In the genomic region with DNA sequence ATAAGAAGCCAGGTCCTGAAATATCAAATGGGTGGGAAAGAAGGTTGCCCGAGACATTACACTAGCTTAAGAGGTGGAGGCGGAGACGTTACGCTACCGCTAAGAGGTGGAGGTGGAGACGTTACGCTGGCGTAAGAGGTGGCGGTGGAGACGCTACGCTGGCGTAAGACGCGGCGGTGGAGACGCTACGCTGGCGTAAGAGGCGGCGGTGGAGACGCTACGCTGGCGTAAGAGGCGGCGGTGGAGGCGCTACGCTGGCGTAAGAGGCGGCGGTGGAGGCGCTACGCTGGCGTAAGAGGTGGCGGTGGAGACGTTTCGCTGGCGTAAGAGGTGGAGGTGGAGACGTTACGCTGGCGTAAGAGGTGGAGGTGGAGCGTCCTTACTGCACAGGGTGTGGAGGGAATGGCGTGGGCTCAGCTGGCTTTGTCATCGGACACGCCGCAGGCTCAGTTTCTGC, we compare ENCODE assay signal across 9 cellular contexts. TPM values are rescaled to one million over a fixed set of nuclear protein-coding genes. Genes with fewer than 3 reads are reported as not detected.
A peak's percentile ranks its signal among the peaks of the same experiment; 100 is the strongest.
DNase-seq lines count a peak whose midpoint lies in the region; ATAC-seq and TF ChIP-seq lines count a peak whose summit lies in the region.
"Had no signal": no experiment of that assay in that cellular context is flagged by ENCODE, and none has a peak within 500 bp of the region (broad histone marks: within the 10 kb centered on the region; RNA-seq: fewer than 3 reads in every experiment).

No MANE protein-coding gene starts in this region.

- H3K4me1 Mint-ChIP-seq in T-cell, result peaks cover 8 to 32% (median 13%) of the 10 kb centered on the region in 3 donors

- H3K36me3 Mint-ChIP-seq in T-cell, result peaks cover 7% of the 10 kb centered on the region

- no peaks in the 10 kb centered on the region for H3K27me3 ChIP-seq in gastroesophageal sphincter
- no peaks in the 10 kb centered on the region for H3K27me3 ChIP-seq in suprapubic skin
- no peaks in the 10 kb centered on the region for H3K27me3 ChIP-seq in left lung
- H3K27me3 ChIP-seq: pancreas had no signal

- TF ChIP-seq EP300 in gastroesophageal sphincter (IDR thresholded peaks at IDR 0.05) (no peak), suprapubic skin (IDR thresholded peaks at IDR 0.05) (no peak)

- H3K36me3 ChIP-seq in gastroesophageal sphincter (peaks cover 0 to 17% of the 10 kb centered on the region in 2 donors), suprapubic skin (peaks cover 4% of the 10 kb centered on the region), left lung (peaks cover 0 to 4% of the 10 kb centered on the region in 2 donors)

- TF ChIP-seq CTCF in gastroesophageal sphincter (IDR thresholded peaks at IDR 0.05) (no peak), suprapubic skin (IDR thresholded peaks at IDR 0.05) (no peak), left lung (IDR thresholded peaks at IDR 0.05) (no peak)

- DNase-seq in stimulated activated CD4-positive, alpha-beta T cell treated with anti-CD3 and anti-CD28 coated beads, Interleukin-12 subunit alpha, Interleukin-12 subunit beta, amount 100 ng/mL, for 4 hours, result peak; percentile 58
- no peak for DNase-seq in stimulated activated CD4-positive, alpha-beta T cell treated with anti-CD3 and anti-CD28 coated beads, Interleukin-2, amount 100 ng/mL, for 48 hours
- peak in 22 of 34 experiments; percentile 4 to 81 (median 45) for DNase-seq in T-cell
- peak in 1 of 2 donors; percentile 70 for DNase-seq in suprapubic skin (ENCODE audit: low spot score in 2 of 2)
- no peak for DNase-seq in left lung
- DNase-seq in SIG-M5 treated with dmso at 0.1 percent for 504 hours (lab: John Stamatoyannopoulos, UW; ENCODE audit: unreplicated experiment), result no peak
- DNase-seq: pancreas had no signal

- intact Hi-C loops in left lung (cut with DNase I), result no loop called here

- peak overlapping the region in 1 of 2 donors; percentile 44 for H3K4me3 ChIP-seq in gastroesophageal sphincter
- H3K4me3 ChIP-seq in suprapubic skin, result peak overlapping the region; percentile 33
- no peak overlapping the region for H3K4me3 ChIP-seq in left lung

- H3K9me3 Mint-ChIP-seq in T-cell, result peaks cover 4 to 7% (median 4%) of the 10 kb centered on the region in 3 donors

- POLR2A ChIA-PET in T-cell (lab: Charles Lee), result interaction anchor here in 1 of 2 donors (0.9 to 1.4 kb wide), 2 partner anchors 13 to 16 kb away, joined by 4 to 15 read pairs; a partner anchor contains a TSS

- H3K4me1 ChIP-seq in gastroesophageal sphincter (peaks cover 0 to 19% (median 0%) of the 10 kb centered on the region in 3 donors), suprapubic skin (peaks cover 13% of the 10 kb centered on the region), left lung (no peaks in the 10 kb centered on the region)
- H3K4me1 ChIP-seq: pancreas had no signal

- WGBS in gastroesophageal sphincter (ENCODE audit: low coverage in 1 of 2), 2 donors, result 31 to 84% methylated on average over 15 to 38 of the region's 45 CpGs
- WGBS in suprapubic skin, result 86% methylated on average over 45 of the region's 45 CpGs

- H3K4me3 Mint-ChIP-seq in T-cell, result peak overlapping the region in 1 of 3 donors; percentile 71

- peak overlapping the region in 1 of 2 donors; percentile 9 for H3K27ac Mint-ChIP-seq in T-cell

- H3K27me3 Mint-ChIP-seq in T-cell, result no peaks in the 10 kb centered on the region

- TF ChIP-seq POLR2A in gastroesophageal sphincter (IDR thresholded peaks at IDR 0.05) (no peak), suprapubic skin (IDR thresholded peaks at IDR 0.05) (no peak)

- CTCF ChIA-PET in T-cell (lab: Charles Lee), result interaction anchor here (0.7 to 2.1 kb wide), 8 partner anchors 8 to 776 kb away, joined by 4 to 17 read pairs (median 6); a partner anchor contains a TSS

- H3K27ac ChIP-seq in gastroesophageal sphincter, result peak overlapping the region in 2 of 4 donors; percentile 58 to 75
- peak overlapping the region; percentile 61 for H3K27ac ChIP-seq in suprapubic skin
- H3K27ac ChIP-seq in left lung, result no peak overlapping the region

- ATAC-seq in T-cell (replicated peaks in 1 of 4) (peak; percentile 52 to 84 (median 66)), gastroesophageal sphincter (peak; percentile 54), left lung (no peak), GM21423 (IDR thresholded peaks at IDR 0.05; ENCODE audit: unreplicated experiment) (no peak)

- H3K9me3 ChIP-seq in gastroesophageal sphincter (no peaks in the 10 kb centered on the region), suprapubic skin (no peaks in the 10 kb centered on the region), left lung (peaks cover 0 to 4% of the 10 kb centered on the region in 2 donors)
- H3K9me3 ChIP-seq: pancreas had no signal

RNA-seq across cellular contexts. Expression of a gene that starts 12.8 kb away (rescaled TPM):
- 10 to 100 TPM; 27.1 to 35.1 (median 30.0) TPM for total RNA-seq in T-cell
- 10 to 100 TPM; 25.6 to 44.7 (median 32.5) TPM for total RNA-seq in gastroesophageal sphincter
- 10 to 100 TPM in 1 of 4 donors, 1 to 10 TPM in 3; 7.0 to 12.1 (median 7.9) TPM for total RNA-seq in suprapubic skin
- total RNA-seq in left lung, result 10 to 100 TPM; 26.2 to 27.8 TPM

RNA-seq across cellular contexts. Expression of a gene that starts 23.2 kb away (rescaled TPM):
- total RNA-seq in T-cell (1 to 10 TPM; 1.3 to 2.9 (median 2.1) TPM), gastroesophageal sphincter (1 to 10 TPM in 2 of 4 donors, under 1 TPM in 2; 0.81 to 3.1 (median 1.1) TPM), suprapubic skin (not detected), left lung (under 1 TPM; 0.15 to 0.76 TPM)

Comparison
In these comparisons a context has a peak if more than half of its experiments do, and no peak if none do; other contexts are left out.
1. DNase-seq: peak in stimulated activated CD4-positive, alpha-beta T cell treated with anti-CD3 and anti-CD28 coated beads, Interleukin-12 subunit alpha, Interleukin-12 subunit beta, amount 100 ng/mL, for 4 hours (single experiment) and T-cell (22 of 34); none in stimulated activated CD4-positive, alpha-beta T cell treated with anti-CD3 and anti-CD28 coated beads, Interleukin-2, amount 100 ng/mL, for 48 hours (0 of 2), left lung (0 of 2) and SIG-M5 treated with dmso at 0.1 percent for 504 hours (single experiment).
2. ATAC-seq: peak in T-cell (4 of 4) and gastroesophageal sphincter (single experiment); none in left lung (single experiment) and GM21423 (single experiment).